10 cellular contexts compared by ENCODE assay signal in the genomic region with DNA sequence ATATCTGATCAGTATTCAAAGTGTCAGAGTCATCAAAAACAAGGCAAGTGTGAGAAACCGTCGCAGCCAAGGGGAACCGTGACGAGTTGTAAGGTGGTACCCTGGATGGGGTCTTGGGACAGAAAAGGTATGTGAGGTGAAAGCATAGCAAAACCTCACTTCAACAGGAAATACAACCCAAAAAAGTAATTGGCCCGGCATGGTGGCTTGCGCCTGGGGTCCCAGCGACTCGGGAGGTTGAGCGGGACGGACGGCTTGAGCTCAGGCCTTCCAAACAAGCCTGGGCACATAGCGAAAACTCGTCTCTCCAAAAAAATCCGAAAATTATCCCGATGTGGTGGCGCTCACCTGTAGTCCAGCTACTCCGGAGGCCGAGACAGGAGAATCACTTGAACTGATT. TPM values are rescaled to one million over a fixed set of nuclear protein-coding genes. Genes with fewer than 3 reads are reported as not detected.
"Had no signal": no experiment of that assay in that cellular context is flagged by ENCODE, and none has a peak within 500 bp of the region (broad histone marks: within the 10 kb centered on the region; RNA-seq: fewer than 3 reads in every experiment).

No MANE protein-coding gene starts in this region.

RNA-seq across cellular contexts. Expression of gene PRR20A, which starts 0.9 kb away (rescaled TPM):
- total RNA-seq: OCI-LY7, PC-3, PC-9, Peyer's patch, Right ventricle myocardium inferior, Right ventricle myocardium superior, RPMI7951, SJCRH30, SJSA1, SK-MEL-5 had no signal

RNA-seq across cellular contexts. Expression of gene PRR20B, which starts 7.5 kb away (rescaled TPM):
- total RNA-seq: OCI-LY7, PC-3, PC-9, Peyer's patch, Right ventricle myocardium inferior, Right ventricle myocardium superior, RPMI7951, SJCRH30, SJSA1, SK-MEL-5 had no signal

RNA-seq across cellular contexts. Expression of gene PRR20C, which starts 14.1 kb away (rescaled TPM):
- total RNA-seq: OCI-LY7, PC-3, PC-9, Peyer's patch, Right ventricle myocardium inferior, Right ventricle myocardium superior, RPMI7951, SJCRH30, SJSA1, SK-MEL-5 had no signal

RNA-seq across cellular contexts. Expression of gene PRR20D, which starts 20.7 kb away (rescaled TPM):
- total RNA-seq: OCI-LY7, PC-3, PC-9, Peyer's patch, Right ventricle myocardium inferior, Right ventricle myocardium superior, RPMI7951, SJCRH30, SJSA1, SK-MEL-5 had no signal

RNA-seq across cellular contexts. Expression of gene PRR20E, which starts 27.2 kb away (rescaled TPM):
- total RNA-seq: OCI-LY7, PC-3, PC-9, Peyer's patch, Right ventricle myocardium inferior, Right ventricle myocardium superior, RPMI7951, SJCRH30, SJSA1, SK-MEL-5 had no signal
